Comparison of ENCODE assay signal across 16 cellular contexts in genomic region chr13:20035130-20035529, GRCh38.
DNase-seq lines count a peak whose midpoint lies in the region; ATAC-seq, FAIRE-seq and TF ChIP-seq lines count a peak whose summit lies in the region.
"Had no signal": no experiment of that assay in that cellular context is flagged by ENCODE, and none has a peak within 500 bp of the region (broad histone marks: within the 10 kb centered on the region; RNA-seq: fewer than 3 reads in every experiment).

No MANE protein-coding gene starts in this region.

- H3K4me1 Mint-ChIP-seq in endothelial cell (ENCODE audit: unreplicated experiment), result no peaks in the 10 kb centered on the region

- ATAC-seq in HG03039 (IDR thresholded peaks at IDR 0.05; ENCODE audit: unreplicated experiment) (no peak), GM19397 (IDR thresholded peaks at IDR 0.05; ENCODE audit: unreplicated experiment) (no peak)
- ATAC-seq: left colon had no signal

- no peaks in the 10 kb centered on the region for H3K9me3 ChIP-seq in adipocyte (ENCODE audit: control insufficient read depth, low read length)
- H3K9me3 ChIP-seq: upper lobe of left lung had no signal

- FAIRE-seq in A204.1 (lab: Jason Lieb, UNC) (peak; percentile 87), G401.6 (lab: Jason Lieb, UNC) (peak; percentile 94), frontal cortex (lab: Jason Lieb, UNC) (peak; percentile 37)

- H3K9me3 Mint-ChIP-seq in endothelial cell (ENCODE audit: unreplicated experiment), result no peaks in the 10 kb centered on the region

- DNase-seq in adipocyte (ENCODE audit: low read depth) (peak; percentile 40), frontal cortex (ENCODE audit: low spot score in 2 of 2) (no peak), endothelial cell (ENCODE audit: low spot score) (no peak), DMS79 treated with DMSO at 0.1 percent for 48 hours (lab: John Stamatoyannopoulos, UW) (no peak)
- DNase-seq: activated T-cell treated with anti-CD3 and anti-CD28 coated beads for 4 hours; effector memory CD4-positive, alpha-beta T cell; left colon; NCI-H1105; NCI-H2227 treated with DMSO at 0.1 percent for 48 hours; stimulated activated CD4-positive, alpha-beta T cell treated with anti-CD3 and anti-CD28 coated beads, Interleukin-2, amount 100 ng/mL, for 24 hours; upper lobe of left lung had no signal

- H3K27ac Mint-ChIP-seq in endothelial cell (ENCODE audit: unreplicated experiment), result no peak overlapping the region
- H3K27ac Mint-ChIP-seq: B cell had no signal

- H3K4me3 Mint-ChIP-seq in endothelial cell (ENCODE audit: unreplicated experiment), result no peak overlapping the region
- H3K4me3 Mint-ChIP-seq: B cell had no signal

- H3K36me3 ChIP-seq in adipocyte (ENCODE audit: control insufficient read depth, insufficient read depth, low read length, severe bottlenecking), result peaks cover 75% of the 10 kb centered on the region

- H3K9ac ChIP-seq in adipocyte (ENCODE audit: low read length), result no peak overlapping the region

- no peak for TF ChIP-seq CTCF in endothelial cell (IDR thresholded peaks at IDR 0.05; ENCODE audit: unreplicated experiment)

- H3K4me1 ChIP-seq in adipocyte (ENCODE audit: control insufficient read depth, insufficient read depth, low read length), result no peaks in the 10 kb centered on the region
- H3K4me1 ChIP-seq: upper lobe of left lung had no signal

- peaks cover 36% of the 10 kb centered on the region for H3K36me3 Mint-ChIP-seq in endothelial cell (ENCODE audit: low read depth, unreplicated experiment)

- H3K4me3 ChIP-seq in adipocyte (ENCODE audit: low read length), result no peak overlapping the region
- H3K4me3 ChIP-seq: upper lobe of left lung had no signal

- H3K27me3 Mint-ChIP-seq in endothelial cell (ENCODE audit: unreplicated experiment), result peaks cover 3% of the 10 kb centered on the region
- H3K27me3 Mint-ChIP-seq: B cell had no signal

- no peaks in the 10 kb centered on the region for H3K27me3 ChIP-seq in adipocyte (replicated peaks; ENCODE audit: control insufficient read depth, insufficient read depth, low read length)
- H3K27me3 ChIP-seq: upper lobe of left lung had no signal
